ENCODE assay signal across 8 cellular contexts in the genomic region with DNA sequence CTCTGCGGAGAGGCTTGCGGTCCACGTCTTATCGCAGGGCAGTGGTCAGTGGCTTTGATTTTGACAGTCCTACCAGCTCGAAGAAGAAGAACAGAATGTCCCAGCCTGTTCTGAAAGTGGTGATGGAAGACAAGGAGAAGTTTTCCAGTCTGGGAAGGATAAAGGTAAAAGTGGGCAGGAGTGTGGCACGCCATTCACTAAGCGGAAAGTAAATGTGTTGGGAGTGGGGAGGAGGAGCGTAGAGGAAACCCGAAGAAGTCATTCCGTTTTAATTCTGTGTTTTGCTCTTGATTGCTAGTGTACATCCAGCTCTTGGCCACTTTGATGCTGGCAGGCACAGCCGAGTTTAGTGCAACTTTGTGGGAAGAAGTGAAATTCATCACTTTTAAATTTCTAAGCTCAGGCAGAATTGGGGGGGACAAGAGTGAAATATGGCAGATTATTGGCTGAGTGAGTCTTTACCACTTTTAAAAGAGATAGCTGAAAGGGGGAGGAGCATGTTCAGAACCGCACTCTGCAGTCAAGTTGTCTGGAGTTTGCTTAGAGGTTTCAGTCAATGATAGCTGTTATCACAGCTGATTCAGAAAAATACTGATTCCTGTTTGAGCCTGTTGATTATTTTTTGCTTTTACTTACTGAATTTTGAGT. TPM values are rescaled to one million over a fixed set of nuclear protein-coding genes. Genes with fewer than 3 reads are reported as not detected.
A peak's percentile ranks its signal among the peaks of the same experiment; 100 is the strongest.
DNase-seq lines count a peak whose midpoint lies in the region; ATAC-seq and TF ChIP-seq lines count a peak whose summit lies in the region.

No MANE protein-coding gene starts in this region.

- TF ChIP-seq CTCF in BJ (IDR thresholded peaks at IDR 0.05; ENCODE audit: insufficient read depth, low read depth, low read length): no peak

- H3K4me1 Mint-ChIP-seq in effector memory CD8-positive, alpha-beta T cell (ENCODE audit: low read depth in 2 of 2): peaks cover 16 to 26% of the 10 kb centered on the region in 2 donors
- peaks cover 11 to 25% (median 21%) of the 10 kb centered on the region in 4 donors for H3K4me1 Mint-ChIP-seq in naive thymus-derived CD8-positive, alpha-beta T cell

- ATAC-seq in effector memory CD8-positive, alpha-beta T cell (replicated peaks): no peak
- ATAC-seq in naive thymus-derived CD8-positive, alpha-beta T cell: no peak
- no peak for ATAC-seq in GM18519 (IDR thresholded peaks at IDR 0.05; ENCODE audit: low FRiP score, unreplicated experiment)
- no peak for ATAC-seq in GM21529 (IDR thresholded peaks at IDR 0.05; ENCODE audit: unreplicated experiment)

- peak overlapping the region; percentile 70 for H3K4me3 ChIP-seq in BJ (ENCODE audit: low read depth, low read length)

- H3K36me3 ChIP-seq in BJ (ENCODE audit: control insufficient read depth, insufficient read depth, low read length): no peaks in the 10 kb centered on the region

- no peak overlapping the region for H3K27ac Mint-ChIP-seq in effector memory CD8-positive, alpha-beta T cell
- H3K27ac Mint-ChIP-seq in naive thymus-derived CD8-positive, alpha-beta T cell: peak overlapping the region in 1 of 10 donors; percentile 71

- CTCF ChIA-PET in BJ (lab: Yijun Ruan, JAX): interaction anchor here (0.7 kb wide), 1 partner anchor 33 kb away, joined by 3 read pairs; no protein-coding TSS in a partner anchor

- DNase-seq in BJ (ENCODE audit: low read depth) (no peak), NCI-H1105 treated with DMSO at 0.1 percent for 48 hours (lab: John Stamatoyannopoulos, UW) (peak; percentile 60), COLO829 (ENCODE audit: low spot score) (no peak)
- no peak for DNase-seq in effector memory CD8-positive, alpha-beta T cell
- no peak for DNase-seq in naive thymus-derived CD8-positive, alpha-beta T cell
- no peak for DNase-seq in activated naive CD4-positive, alpha-beta T cell treated with anti-CD3 and anti-CD28 coated beads, Interleukin-2, amount 50 U/mL, for 16 hours

- POLR2A ChIA-PET in BJ (lab: Charles Lee): no interaction called here
- POLR2A ChIA-PET in naive thymus-derived CD8-positive, alpha-beta T cell (lab: Charles Lee): interaction anchor here (0.6 to 0.8 kb wide), 2 partner anchors 8 to 48 kb away, joined by 3 read pairs; no protein-coding TSS in a partner anchor

- H3K27me3 Mint-ChIP-seq in effector memory CD8-positive, alpha-beta T cell: peaks cover 56 to 64% of the 10 kb centered on the region in 2 donors
- peaks cover 28 to 68% (median 52%) of the 10 kb centered on the region in 5 donors for H3K27me3 Mint-ChIP-seq in naive thymus-derived CD8-positive, alpha-beta T cell

- H3K36me3 Mint-ChIP-seq in effector memory CD8-positive, alpha-beta T cell (ENCODE audit: insufficient read depth): peaks cover 4% of the 10 kb centered on the region
- H3K36me3 Mint-ChIP-seq in naive thymus-derived CD8-positive, alpha-beta T cell: peaks cover 0 to 8% (median 0%) of the 10 kb centered on the region in 3 donors

- H3K4me3 Mint-ChIP-seq in effector memory CD8-positive, alpha-beta T cell: peak overlapping the region; percentile 67 to 71
- H3K4me3 Mint-ChIP-seq in naive thymus-derived CD8-positive, alpha-beta T cell: peak overlapping the region; percentile 38 to 86 (median 74)

- H3K27me3 ChIP-seq in BJ (ENCODE audit: control insufficient read depth, insufficient read depth, low read length): peaks cover 5% of the 10 kb centered on the region; the same call in 1 of the 2 replicates

- no peaks in the 10 kb centered on the region for H3K9me3 Mint-ChIP-seq in effector memory CD8-positive, alpha-beta T cell
- no peaks in the 10 kb centered on the region for H3K9me3 Mint-ChIP-seq in naive thymus-derived CD8-positive, alpha-beta T cell

RNA-seq across cellular contexts. Expression of gene ARHGEF26, which starts 1.8 kb away (rescaled TPM):
- polyA plus RNA-seq in BJ (2011; rRNA removed): 0.05 and 0.10 TPM in 2 replicates
- 0.14 and 0.26 TPM in 2 replicates for polyA minus RNA-seq in BJ (2011; rRNA and poly(A)+ RNA removed)
- under 1 TPM in 1 of 2 experiments, not detected in 1; 0.22 TPM for total RNA-seq in naive thymus-derived CD8-positive, alpha-beta T cell
- polyA plus RNA-seq in naive thymus-derived CD8-positive, alpha-beta T cell: under 1 TPM in 2 of 3 donors, not detected in 1; 0.08 to 0.13 TPM
